8 cellular contexts compared by ENCODE assay signal in genomic region chr22:46013460-46014416, GRCh38. TPM values are rescaled to one million over a fixed set of nuclear protein-coding genes. Genes with fewer than 3 reads are reported as not detected.
A peak's percentile ranks its signal among the peaks of the same experiment; 100 is the strongest.
DNase-seq lines count a peak whose midpoint lies in the region; ATAC-seq, FAIRE-seq and TF ChIP-seq lines count a peak whose summit lies in the region.

No MANE protein-coding gene starts in this region.

- DNase-seq in D721Med (ENCODE audit: insufficient read length, low spot score): peak; percentile 57
- peak; percentile 94 for DNase-seq in HuH-7.5 (ENCODE audit: low spot score)
- DNase-seq in RKO (ENCODE audit: low spot score): peak; percentile 96
- DNase-seq in activated T-helper 1 cell treated with anti-CD3 and anti-CD28 coated beads, Interleukin-2, amount 50 U/mL, for 16 hours (ENCODE audit: low read depth in 1 of 2, low spot score in 1 of 2): peak; percentile 79 to 80
- DNase-seq in fibroblast of gingiva (ENCODE audit: low read depth): peak; percentile 96
- peak; percentile 62 to 90 (median 71) for DNase-seq in naive thymus-derived CD8-positive, alpha-beta T cell

- POLR2A ChIA-PET in naive thymus-derived CD8-positive, alpha-beta T cell (lab: Charles Lee): interaction anchor here (0.7 to 4.4 kb wide), 11 partner anchors 10 to 717 kb away, joined by 3 to 89 read pairs (median 5); partner anchors contain the start of gene TRMU

- no peak for FAIRE-seq in D721Med (lab: Jason Lieb, UNC)

- H3K27me3 Mint-ChIP-seq in naive thymus-derived CD8-positive, alpha-beta T cell: no peaks in the 10 kb centered on the region
- H3K27me3 Mint-ChIP-seq in stimulated activated memory B cell treated with anti-CD40 and anti-IgM and Interleukin-4, amounts not matched to agents 10 μg/mL and 1 μg/mL and 100 μg/mL, for 72 hours: no peaks in the 10 kb centered on the region

- H3K4me3 Mint-ChIP-seq in naive thymus-derived CD8-positive, alpha-beta T cell: peak overlapping the region; percentile 85 to 95 (median 88)
- H3K4me3 Mint-ChIP-seq in stimulated activated memory B cell treated with anti-CD40 and anti-IgM and Interleukin-4, amounts not matched to agents 10 μg/mL and 1 μg/mL and 100 μg/mL, for 72 hours: peak overlapping the region; percentile 89

- H3K27ac Mint-ChIP-seq in naive thymus-derived CD8-positive, alpha-beta T cell: peak overlapping the region; percentile 73 to 95 (median 86)
- peak overlapping the region; percentile 95 for H3K27ac Mint-ChIP-seq in stimulated activated memory B cell treated with anti-CD40 and anti-IgM and Interleukin-4, amounts not matched to agents 10 μg/mL and 1 μg/mL and 100 μg/mL, for 72 hours

- no peaks in the 10 kb centered on the region for H3K36me3 Mint-ChIP-seq in naive thymus-derived CD8-positive, alpha-beta T cell
- H3K36me3 Mint-ChIP-seq in stimulated activated memory B cell treated with anti-CD40 and anti-IgM and Interleukin-4, amounts not matched to agents 10 μg/mL and 1 μg/mL and 100 μg/mL, for 72 hours: no peaks in the 10 kb centered on the region

- H3K9me3 Mint-ChIP-seq in naive thymus-derived CD8-positive, alpha-beta T cell: peaks cover 0 to 8% (median 4%) of the 10 kb centered on the region in 9 donors
- H3K9me3 Mint-ChIP-seq in stimulated activated memory B cell treated with anti-CD40 and anti-IgM and Interleukin-4, amounts not matched to agents 10 μg/mL and 1 μg/mL and 100 μg/mL, for 72 hours: peaks cover 6% of the 10 kb centered on the region

- peak; percentile 56 for TF ChIP-seq CTCF in D721Med (IDR thresholded peaks at IDR 0.05; ENCODE audit: insufficient read depth, missing control alignments)

- peaks cover 5 to 22% (median 8%) of the 10 kb centered on the region in 4 donors for H3K4me1 Mint-ChIP-seq in naive thymus-derived CD8-positive, alpha-beta T cell
- H3K4me1 Mint-ChIP-seq in stimulated activated memory B cell treated with anti-CD40 and anti-IgM and Interleukin-4, amounts not matched to agents 10 μg/mL and 1 μg/mL and 100 μg/mL, for 72 hours: peaks cover 24% of the 10 kb centered on the region

- peak; percentile 81 for ATAC-seq in GM21423 (IDR thresholded peaks at IDR 0.05; ENCODE audit: unreplicated experiment)
- peak; percentile 86 to 92 for ATAC-seq in naive thymus-derived CD8-positive, alpha-beta T cell
- ATAC-seq in stimulated activated memory B cell treated with anti-CD40 and anti-IgM and Interleukin-4, amounts not matched to agents 10 μg/mL and 1 μg/mL and 100 μg/mL, for 72 hours: peak; percentile 95

RNA-seq across cellular contexts. Expression of gene WNT7B, which starts 36.8 kb away (rescaled TPM):
- not detected for total RNA-seq in naive thymus-derived CD8-positive, alpha-beta T cell
- polyA plus RNA-seq in naive thymus-derived CD8-positive, alpha-beta T cell: not detected

Comparison
In these comparisons a context has a peak if more than half of its experiments do, and no peak if none do; other contexts are left out.
1. Peak in every context shown above with its lines: DNase-seq and ATAC-seq.